Comparison of ENCODE assay signal across 1 cellular context in genomic region chr11:68750197-68750987, GRCh38.
TF ChIP-seq lines count a peak whose summit lies in the region.

No MANE protein-coding gene starts in this region.

TF ChIP-seq in H1, 55 proteins besides CTCF, POLR2A, EP300 and RAD21 (continued from another document):
- TF ChIP-seq CHD7 (IDR thresholded peaks at IDR 0.05; ENCODE audit: insufficient replicate concordance, low read length) (no peak), USF2 (IDR thresholded peaks at IDR 0.05; ENCODE audit: low read length) (no peak), POLR2AphosphoS5 (IDR thresholded peaks at IDR 0.05; ENCODE audit: low read depth, low read length) (peak; percentile 51), GTF2F1 (IDR thresholded peaks at IDR 0.05; ENCODE audit: borderline replicate concordance, low read depth, low read length) (no peak; the same call in 1 of the 2 replicates), TEAD4 (IDR thresholded peaks at IDR 0.05; ENCODE audit: low read depth, low read length) (no peak), CEBPB (IDR thresholded peaks at IDR 0.05; ENCODE audit: low read depth, low read length) (no peak), RFX5 (IDR thresholded peaks at IDR 0.05; ENCODE audit: borderline replicate concordance, low read depth, low read length) (no peak), SP2 (IDR thresholded peaks at IDR 0.05; ENCODE audit: low read length) (no peak), MAFK (IDR thresholded peaks at IDR 0.05; ENCODE audit: low read depth, low read length) (no peak), SP4 (IDR thresholded peaks at IDR 0.05; ENCODE audit: low read length) (no peak), ATF3 (IDR thresholded peaks at IDR 0.05; ENCODE audit: insufficient read depth, low read depth, low read length) (no peak), KDM5A (IDR thresholded peaks at IDR 0.05; ENCODE audit: low read length) (no peak), NANOG (IDR thresholded peaks at IDR 0.05; ENCODE audit: insufficient read depth, low read depth, low read length, poor library complexity, severe bottlenecking) (no peak), SIX5 (IDR thresholded peaks at IDR 0.05; ENCODE audit: low read depth, low read length) (no peak)
